In the genomic region with DNA sequence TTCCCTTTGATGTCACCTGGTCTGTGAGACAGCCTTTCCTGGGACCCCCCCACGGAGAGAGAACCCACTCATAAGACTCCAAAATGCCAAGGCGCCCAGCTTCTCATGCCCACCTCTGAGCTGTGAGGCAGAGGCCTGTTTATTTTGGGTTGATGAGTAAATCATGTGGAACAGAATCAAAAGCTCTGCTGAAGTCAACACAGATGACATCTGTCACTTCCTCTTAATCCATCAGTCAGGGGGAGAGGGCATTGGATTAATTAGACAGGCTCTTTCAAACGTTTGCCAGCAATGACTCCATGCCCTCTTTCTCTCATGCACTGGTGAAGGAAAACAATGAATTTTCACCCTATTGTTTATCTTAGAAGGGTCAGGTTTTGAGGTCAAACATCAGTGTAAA, we compare ENCODE assay signal across 17 cellular contexts.
DNase-seq lines count a peak whose midpoint lies in the region; ATAC-seq, FAIRE-seq and TF ChIP-seq lines count a peak whose summit lies in the region.
"Had no signal": no experiment of that assay in that cellular context is flagged by ENCODE, and none has a peak within 500 bp of the region (broad histone marks: within the 10 kb centered on the region; RNA-seq: fewer than 3 reads in every experiment).

No MANE protein-coding gene starts in this region.

- H3K27ac Mint-ChIP-seq in osteocyte (ENCODE audit: unreplicated experiment) (peak overlapping the region; percentile 45), endodermal cell (no peak overlapping the region)
- H3K27ac Mint-ChIP-seq: activated B cell treated with CpG ODN at 0.5 μM for 24 hours; activated naive CD4-positive, alpha-beta T cell treated with anti-CD3 and anti-CD28 coated beads, Interleukin-2, amount 50 U/mL, for 24 hours; B cell had no signal

- no peaks in the 10 kb centered on the region for H3K9me3 ChIP-seq in WERI-Rb-1 (ENCODE audit: severe bottlenecking)
- H3K9me3 ChIP-seq in endodermal cell (ENCODE audit: control insufficient read depth, low read length): no peaks in the 10 kb centered on the region
- H3K9me3 ChIP-seq: ovary, tibial nerve had no signal

- H3K4me3 Mint-ChIP-seq in osteocyte (ENCODE audit: unreplicated experiment): no peak overlapping the region
- H3K4me3 Mint-ChIP-seq in endodermal cell: no peak overlapping the region
- H3K4me3 Mint-ChIP-seq: activated B cell treated with CpG ODN at 0.5 μM for 24 hours; activated naive CD4-positive, alpha-beta T cell treated with anti-CD3 and anti-CD28 coated beads, Interleukin-2, amount 50 U/mL, for 24 hours; B cell had no signal

- no peak for FAIRE-seq in frontal cortex (lab: Jason Lieb, UNC)

- no peak overlapping the region for H3K9ac ChIP-seq in endodermal cell (ENCODE audit: extremely low read depth, low read length, poor library complexity, severe bottlenecking)

- H3K36me3 Mint-ChIP-seq in osteocyte (ENCODE audit: unreplicated experiment) (no peaks in the 10 kb centered on the region), endodermal cell (ENCODE audit: low read depth) (no peaks in the 10 kb centered on the region)
- H3K36me3 Mint-ChIP-seq: activated naive CD4-positive, alpha-beta T cell treated with anti-CD3 and anti-CD28 coated beads, Interleukin-2, amount 50 U/mL, for 24 hours had no signal

- ATAC-seq in HG03280 (IDR thresholded peaks at IDR 0.05; ENCODE audit: unreplicated experiment) (no peak), HG02642 (IDR thresholded peaks at IDR 0.05; ENCODE audit: poor library complexity, unreplicated experiment) (no peak)

- H3K27me3 Mint-ChIP-seq in osteocyte (ENCODE audit: unreplicated experiment) (no peaks in the 10 kb centered on the region), endodermal cell (ENCODE audit: insufficient read depth) (peaks cover 3% of the 10 kb centered on the region)
- H3K27me3 Mint-ChIP-seq: activated naive CD4-positive, alpha-beta T cell treated with anti-CD3 and anti-CD28 coated beads, Interleukin-2, amount 50 U/mL, for 24 hours had no signal

- TF ChIP-seq CTCF in WERI-Rb-1 (IDR thresholded peaks at IDR 0.05; ENCODE audit: low read depth, low read length): no peak
- no peak for TF ChIP-seq CTCF in osteocyte (IDR thresholded peaks at IDR 0.05)
- no peak for TF ChIP-seq CTCF in endodermal cell (conservative IDR thresholded peaks at IDR 0.05)

- no peaks in the 10 kb centered on the region for H3K9me3 Mint-ChIP-seq in osteocyte (ENCODE audit: unreplicated experiment)
- no peaks in the 10 kb centered on the region for H3K9me3 Mint-ChIP-seq in endodermal cell
- H3K9me3 Mint-ChIP-seq: activated B cell treated with CpG ODN at 0.5 μM for 24 hours; activated naive CD4-positive, alpha-beta T cell treated with anti-CD3 and anti-CD28 coated beads, Interleukin-2, amount 50 U/mL, for 24 hours had no signal

- DNase-seq in CD1c-positive myeloid dendritic cell (ENCODE audit: extremely low spot score) (peak; percentile 32), NCI-H1694 treated with DMSO at 0.1 percent for 48 hours (lab: John Stamatoyannopoulos, UW) (peak; percentile 99), WERI-Rb-1 (no peak), osteocyte (ENCODE audit: extremely low spot score, unreplicated experiment) (no peak), endodermal cell (no peak), frontal cortex (ENCODE audit: low spot score in 2 of 2) (no peak)
- DNase-seq: activated B cell treated with CpG ODN at 0.5 μM for 24 hours; foreskin fibroblast; GDM1; MM.1S; ovary; stimulated activated CD8-positive, alpha-beta memory T cell treated with anti-CD3 and anti-CD28 coated beads, Interleukin-4, amount 100 ng/mL, for 48 hours had no signal

- peaks cover 11% of the 10 kb centered on the region for H3K4me1 ChIP-seq in endodermal cell (ENCODE audit: control insufficient read depth, insufficient read depth, low read length)

- WGBS in endodermal cell (ENCODE audit: insufficient coverage in 1 of 2, insufficient read length in 1 of 2), 2 experiments: 70 to 86% methylated on average over 1 to 3 of the region's 3 CpGs

- H3K4me3 ChIP-seq in WERI-Rb-1 (ENCODE audit: low read depth, low read length) (no peak overlapping the region), endodermal cell (ENCODE audit: low read length) (no peak overlapping the region)
- H3K4me3 ChIP-seq: ovary, tibial nerve had no signal

- H3K36me3 ChIP-seq in WERI-Rb-1: no peaks in the 10 kb centered on the region
- no peaks in the 10 kb centered on the region for H3K36me3 ChIP-seq in endodermal cell (ENCODE audit: control insufficient read depth, insufficient read depth, low read length)
- H3K36me3 ChIP-seq: ovary, tibial nerve had no signal

- H3K27ac ChIP-seq in WERI-Rb-1: peak overlapping the region; percentile 37; the same call in 1 of the 2 replicates
- no peak overlapping the region for H3K27ac ChIP-seq in endodermal cell (ENCODE audit: low read depth, low read length)
- H3K27ac ChIP-seq: ovary, tibial nerve had no signal

- H3K27me3 ChIP-seq in WERI-Rb-1 (ENCODE audit: insufficient read depth, low read depth, severe bottlenecking) (no peaks in the 10 kb centered on the region), endodermal cell (ENCODE audit: control insufficient read depth, insufficient read depth, low read length, poor library complexity, severe bottlenecking) (no peaks in the 10 kb centered on the region)
- H3K27me3 ChIP-seq: ovary, tibial nerve had no signal

- peaks cover 43% of the 10 kb centered on the region for H3K4me1 Mint-ChIP-seq in osteocyte (ENCODE audit: unreplicated experiment)
- peaks cover 48% of the 10 kb centered on the region for H3K4me1 Mint-ChIP-seq in endodermal cell
- H3K4me1 Mint-ChIP-seq: activated naive CD4-positive, alpha-beta T cell treated with anti-CD3 and anti-CD28 coated beads, Interleukin-2, amount 50 U/mL, for 24 hours had no signal

Comparison
In these comparisons a context has a peak if more than half of its experiments do, and no peak if none do; other contexts are left out.
1. DNase-seq: peak in CD1c-positive myeloid dendritic cell (single experiment) and NCI-H1694 treated with DMSO at 0.1 percent for 48 hours (single experiment); none in WERI-Rb-1 (single experiment), osteocyte (single experiment), endodermal cell (single experiment) and frontal cortex (0 of 2).